Comparison of ENCODE assay signal across 1 cellular context in genomic region chr19:18046066-18046718, GRCh38.
TF ChIP-seq lines count a peak whose summit lies in the region.

No MANE protein-coding gene starts in this region.

TF ChIP-seq in HepG2, 621 proteins besides CTCF, POLR2A, EP300 and RAD21:
- TF ChIP-seq ZNF790 (CRISPR knock-in tag; IDR thresholded peaks at IDR 0.05; ENCODE audit: borderline replicate concordance) (no peak), ZFP37 (CRISPR knock-in tag; IDR thresholded peaks at IDR 0.05; ENCODE audit: borderline replicate concordance) (no peak), FOSL2 (CRISPR knock-in tag; IDR thresholded peaks at IDR 0.05) (peak; percentile 89), NPAS2 (CRISPR knock-in tag; IDR thresholded peaks at IDR 0.05; ENCODE audit: borderline replicate concordance) (no peak), SMC3 (IDR thresholded peaks at IDR 0.05; ENCODE audit: low read length) (no peak), ISX (CRISPR knock-in tag; conservative IDR thresholded peaks at IDR 0.05) (no peak), BCLAF1 (IDR thresholded peaks at IDR 0.05) (no peak), TEAD3 (CRISPR knock-in tag; optimal IDR thresholded peaks at IDR 0.05; ENCODE audit: borderline replicate concordance) (peak; percentile 30), ZC3H13 (CRISPR knock-in tag; IDR thresholded peaks at IDR 0.05) (no peak), EZH2 (conservative IDR thresholded peaks at IDR 0.05; ENCODE audit: low read depth, low read length) (no peak), RARA (CRISPR knock-in tag; IDR thresholded peaks at IDR 0.05) (peak; percentile 41), PLSCR1 (CRISPR knock-in tag; IDR thresholded peaks at IDR 0.05; ENCODE audit: borderline replicate concordance) (no peak), ATF3 (CRISPR knock-in tag; IDR thresholded peaks at IDR 0.05) (peak; percentile 42), ELF1 (CRISPR knock-in tag; IDR thresholded peaks at IDR 0.05) (no peak), ZNF597 (CRISPR knock-in tag; IDR thresholded peaks at IDR 0.05) (no peak)
